Comparison of ENCODE assay signal across 8 cellular contexts in genomic region chr2:61471905-61472805, GRCh38. TPM values are rescaled to one million over a fixed set of nuclear protein-coding genes. Genes with fewer than 3 reads are reported as not detected.
DNase-seq lines count a peak whose midpoint lies in the region; ATAC-seq and TF ChIP-seq lines count a peak whose summit lies in the region.

No MANE protein-coding gene starts in this region.

- POLR2A ChIA-PET in HCT116 (lab: Charles Lee), result no interaction called here
- POLR2A ChIA-PET in RWPE1 (lab: Yijun Ruan, JAX; ENCODE audit: low non-redundant PET), result no interaction called here

- H3K27ac ChIP-seq in HCT116 (ENCODE audit: low read depth, low read length), result peak overlapping the region; percentile 81
- peak overlapping the region; percentile 96 for H3K27ac ChIP-seq in RWPE1
- peak overlapping the region; percentile 97 for H3K27ac ChIP-seq in lower lobe of right lung
- H3K27ac ChIP-seq in upper lobe of left lung, result peak overlapping the region; percentile 98 to 99 (median 98)

- ATAC-seq in HCT116, result no peak
- peak in 1 of 2 donors; percentile 15 for ATAC-seq in lower lobe of right lung
- no peak for ATAC-seq in upper lobe of left lung (ENCODE audit: low FRiP score in 2 of 2)
- no peak for ATAC-seq in GM19463 (IDR thresholded peaks at IDR 0.05; ENCODE audit: unreplicated experiment)
- no peak for ATAC-seq in GM18870 (IDR thresholded peaks at IDR 0.05; ENCODE audit: unreplicated experiment)

- TF ChIP-seq POLR2A in HCT116 (IDR thresholded peaks at IDR 0.05; ENCODE audit: borderline replicate concordance, extremely low read depth, insufficient read depth, insufficient read length) (no peak), upper lobe of left lung (IDR thresholded peaks at IDR 0.05) (no peak)

- H3K4me1 ChIP-seq in HCT116 (ENCODE audit: control insufficient read depth in 1 of 2, insufficient read depth in 2 of 2, low read length in 2 of 2), result peaks cover 6 to 32% of the 10 kb centered on the region in 2 experiments; a peak in 3 of 4 replicates
- peaks cover 33% of the 10 kb centered on the region for H3K4me1 ChIP-seq in lower lobe of right lung
- H3K4me1 ChIP-seq in upper lobe of left lung, result peaks cover 18 to 32% (median 21%) of the 10 kb centered on the region in 4 donors

- peaks cover 46% of the 10 kb centered on the region for H3K79me2 ChIP-seq in HCT116 (ENCODE audit: insufficient read depth, low read length)

- peak overlapping the region; percentile 85 for H3K4me2 ChIP-seq in HCT116 (ENCODE audit: low read length)

- RAD21 ChIA-PET in HCT116 (lab: Charles Lee; ENCODE audit: low non-redundant PET in 1 of 2, low total read pairs in 2 of 2, uncharacterized antibody in 2 of 2, unreplicated experiment in 2 of 2), result no interaction called here

- no TSS peak for BruUV-seq in HCT116 (replicated peaks; lab: Mats Ljungman, UMichigan)

- peaks cover 4% of the 10 kb centered on the region; the same call in 1 of the 2 replicates for H4K20me1 ChIP-seq in HCT116 (ENCODE audit: insufficient read depth)

- H3K9me2 ChIP-seq in HCT116 (ENCODE audit: insufficient read depth), result no peaks in the 10 kb centered on the region

- H3K9ac ChIP-seq in HCT116 (ENCODE audit: low read length), result peak overlapping the region; percentile 93

- DNase-seq in DMS53 (lab: John Stamatoyannopoulos, UW), result peak; percentile 77
- no peak for DNase-seq in HCT116 (ENCODE audit: low read depth, low spot score)
- peak; percentile 12 for DNase-seq in RWPE1 (ENCODE audit: low spot score)
- peak; percentile 31 for DNase-seq in cerebellum (ENCODE audit: low spot score)
- no peak for DNase-seq in lower lobe of right lung
- peak in 1 of 2 donors; percentile 33 for DNase-seq in upper lobe of left lung

- no peak for TF ChIP-seq EP300 in upper lobe of left lung (IDR thresholded peaks at IDR 0.05)

- CTCF ChIA-PET in HCT116 (lab: Charles Lee) (no interaction called here), RWPE1 (lab: Yijun Ruan, JAX) (no interaction called here)

- H3K9me3 ChIP-seq in HCT116 (ENCODE audit: control insufficient read depth in 1 of 2, insufficient read depth in 1 of 2, low read depth in 1 of 2, low read length in 2 of 2), result no peaks in the 10 kb centered on the region
- no peaks in the 10 kb centered on the region for H3K9me3 ChIP-seq in lower lobe of right lung
- H3K9me3 ChIP-seq in upper lobe of left lung, result no peaks in the 10 kb centered on the region

- H2AFZ ChIP-seq in HCT116 (ENCODE audit: low read depth, low read length, poor library complexity, severe bottlenecking), result no peak overlapping the region

- intact Hi-C loops in HCT116 (cut with micrococcal nuclease), result no loop called here
- intact Hi-C loops in lower lobe of right lung (cut with DNase I), result no loop called here

- H3K27me3 ChIP-seq in HCT116 (ENCODE audit: insufficient read depth, low read length) (no peaks in the 10 kb centered on the region), lower lobe of right lung (ENCODE audit: low read depth) (no peaks in the 10 kb centered on the region), upper lobe of left lung (no peaks in the 10 kb centered on the region)

- TF ChIP-seq CTCF in HCT116 (IDR thresholded peaks at IDR 0.05 in 2 of 3, conservative IDR thresholded peaks at IDR 0.05 in 1 of 3; ENCODE audit: borderline replicate concordance in 1 of 3, insufficient read depth in 1 of 3, low read depth in 2 of 3, low read length in 2 of 3), result no peak
- TF ChIP-seq CTCF in RWPE1 (conservative IDR thresholded peaks at IDR 0.05; ENCODE audit: low read depth), result no peak
- TF ChIP-seq CTCF in lower lobe of right lung (IDR thresholded peaks at IDR 0.05), result no peak
- no peak for TF ChIP-seq CTCF in upper lobe of left lung (IDR thresholded peaks at IDR 0.05)

- 41 to 42% methylated on average over 19 of the region's 19 CpGs for WGBS in upper lobe of left lung, 2 donors

- H3K36me3 ChIP-seq in HCT116 (ENCODE audit: control insufficient read depth in 1 of 2, insufficient read depth in 2 of 2, low read length in 2 of 2), result peaks cover 0 to 8% of the 10 kb centered on the region in 2 experiments; a peak in 2 of 4 replicates
- peaks cover 11% of the 10 kb centered on the region for H3K36me3 ChIP-seq in lower lobe of right lung
- H3K36me3 ChIP-seq in upper lobe of left lung, result peaks cover 0 to 6% (median 1%) of the 10 kb centered on the region in 4 donors

- TF ChIP-seq RAD21 in HCT116 (IDR thresholded peaks at IDR 0.05; ENCODE audit: low read depth), result no peak

- H3K4me3 ChIP-seq in HCT116 (replicated peaks in 1 of 2; ENCODE audit: low read depth in 1 of 2, low read length in 2 of 2) (peak overlapping the region; percentile 91 to 94), lower lobe of right lung (peak overlapping the region; percentile 64), upper lobe of left lung (peak overlapping the region; percentile 48 to 82 (median 77))

TF ChIP-seq in HCT116, 20 proteins besides CTCF, POLR2A, EP300 and RAD21:
- TF ChIP-seq ZFX (IDR thresholded peaks at IDR 0.05) (no peak), MAX (IDR thresholded peaks at IDR 0.05) (peak; percentile 44; the same call in 1 of the 2 replicates), POLR2AphosphoS5 (IDR thresholded peaks at IDR 0.05; ENCODE audit: low read depth, low read length) (peak; percentile 32; the same call in 1 of the 2 replicates)

RNA-seq across cellular contexts. Expression of gene USP34, which starts 1.3 kb away (rescaled TPM):
- total RNA-seq in HCT116 (2021; ENCODE audit: unreplicated experiment) (76.3 TPM), cerebellum (246 TPM), lower lobe of right lung (108 TPM), upper lobe of left lung (100 to 1,000 TPM in 4 of 6 donors, 10 to 100 TPM in 2; 73.8 to 223 (median 114) TPM)
- 30.0 and 33.0 TPM in 2 replicates for polyA plus RNA-seq in HCT116 (2012)

Comparison
In these comparisons a context has a peak if more than half of its experiments do, and no peak if none do; other contexts are left out.
1. DNase-seq: peak in DMS53 (single experiment), RWPE1 (single experiment) and cerebellum (single experiment); none in HCT116 (single experiment) and lower lobe of right lung (single experiment).
2. Peak in every context shown above with its lines, with median percentiles within 50 percentile points of each other: H3K27ac ChIP-seq and H3K4me3 ChIP-seq.